28 cellular contexts compared by ENCODE assay signal in the genomic region with DNA sequence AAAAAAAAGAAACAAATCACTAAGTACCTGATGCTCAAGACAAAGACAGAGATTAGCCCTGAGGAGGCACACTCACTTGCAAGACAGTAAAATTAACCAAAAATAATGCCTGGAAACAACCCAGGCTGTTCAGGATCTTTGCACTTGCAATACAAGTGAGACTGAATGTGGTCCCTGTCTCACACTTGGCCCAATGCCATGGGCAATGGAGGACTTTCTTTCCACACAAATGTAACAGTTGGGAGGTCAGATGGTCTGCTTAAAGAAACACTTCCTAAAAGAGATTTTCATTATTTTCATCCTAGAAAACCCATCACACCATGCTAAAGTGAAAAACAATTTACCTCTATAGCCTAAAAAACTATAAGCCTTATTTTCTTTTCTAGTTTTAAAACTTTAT. TPM values are rescaled to one million over a fixed set of nuclear protein-coding genes. Genes with fewer than 3 reads are reported as not detected.
DNase-seq lines count a peak whose midpoint lies in the region; ATAC-seq, FAIRE-seq and TF ChIP-seq lines count a peak whose summit lies in the region.
"Had no signal": no experiment of that assay in that cellular context is flagged by ENCODE, and none has a peak within 500 bp of the region (broad histone marks: within the 10 kb centered on the region; RNA-seq: fewer than 3 reads in every experiment).

No MANE protein-coding gene starts in this region.

- H3K4me1 ChIP-seq in HepG2 (ENCODE audit: insufficient read depth, low read length) (peaks cover 55% of the 10 kb centered on the region), testis (peaks cover 7% of the 10 kb centered on the region), vagina (peaks cover 30% of the 10 kb centered on the region)

- TF ChIP-seq CTCF in HepG2 (CRISPR knock-in tag; IDR thresholded peaks at IDR 0.05), result no peak
- no peak for TF ChIP-seq CTCF in testis (IDR thresholded peaks at IDR 0.05)
- no peak for TF ChIP-seq CTCF in vagina (IDR thresholded peaks at IDR 0.05)

- H3K4me3 Mint-ChIP-seq in T-helper 17 cell, result no peak overlapping the region
- H3K4me3 Mint-ChIP-seq: activated naive CD4-positive, alpha-beta T cell treated with anti-CD3 and anti-CD28 coated beads for 36 hours; activated T-cell treated with anti-CD3 and anti-CD28 coated beads, Interleukin-2, amount 50 U/mL, for 4 hours; brain; memory B cell; T-helper 2 cell treated with Interferon-gamma antibody and Interleukin-4, amounts not matched to agents 5 μg/mL and 100 μg/mL, for 36 hours had no signal

- H3K9me3 ChIP-seq in T-helper 17 cell (ENCODE audit: control insufficient read depth, low read length, poor library complexity, severe bottlenecking) (no peaks in the 10 kb centered on the region), HepG2 (ENCODE audit: low read length) (no peaks in the 10 kb centered on the region), testis (no peaks in the 10 kb centered on the region), vagina (no peaks in the 10 kb centered on the region)
- H3K9me3 ChIP-seq: A549, HAP-1, neutrophil, psoas muscle had no signal

- H3K27ac Mint-ChIP-seq in T-helper 17 cell, result peak overlapping the region; percentile 27
- H3K27ac Mint-ChIP-seq: activated naive CD4-positive, alpha-beta T cell treated with anti-CD3 and anti-CD28 coated beads for 36 hours; memory B cell; T-helper 2 cell treated with Interferon-gamma antibody and Interleukin-4, amounts not matched to agents 5 μg/mL and 100 μg/mL, for 36 hours had no signal

- BruUV-seq in HepG2 (replicated peaks; lab: Mats Ljungman, UMichigan), result no TSS peak

- H3K27me3 ChIP-seq in HepG2 (ENCODE audit: control insufficient read depth in 1 of 2, insufficient read depth in 2 of 2, low read length in 2 of 2) (no peaks in the 10 kb centered on the region), testis (no peaks in the 10 kb centered on the region), vagina (no peaks in the 10 kb centered on the region)
- H3K27me3 ChIP-seq: neutrophil had no signal

- FAIRE-seq in HepG2 (lab: Jason Lieb, UNC), result no peak
- FAIRE-seq: A549, G401.6 had no signal

- ATAC-seq in T-helper 17 cell (no peak), HepG2 (peak; percentile 41; the same call in 2 of the 3 replicates)
- ATAC-seq: A549; activated T-cell treated with anti-CD3 and anti-CD28 coated beads, Interleukin-2, amount 50 U/mL, for 4 hours; left colon; PC-3; psoas muscle had no signal

- intact Hi-C loops in HepG2 (cut with micrococcal nuclease; ENCODE audit: unreplicated experiment), result no loop called here
- intact Hi-C loops in testis (cut with DNase I; ENCODE audit: low total_unique reads), result no loop called here
- intact Hi-C loops in vagina (cut with DNase I), result no loop called here

- TF ChIP-seq POLR2A in HepG2 (IDR thresholded peaks at IDR 0.05; ENCODE audit: insufficient read depth in 1 of 2, low read depth in 2 of 2, low read length in 2 of 2) (no peak), testis (IDR thresholded peaks at IDR 0.05) (no peak), vagina (IDR thresholded peaks at IDR 0.05) (no peak)

- H3K4me2 ChIP-seq in HepG2 (ENCODE audit: low read depth, low read length), result no peak overlapping the region
- H3K4me2 ChIP-seq: A549 had no signal

- peaks cover 29% of the 10 kb centered on the region for H3K4me1 Mint-ChIP-seq in T-helper 17 cell

- no peak overlapping the region for H2AFZ ChIP-seq in HepG2 (ENCODE audit: low read length)

- no peaks in the 10 kb centered on the region for H3K36me3 Mint-ChIP-seq in T-helper 17 cell (ENCODE audit: low read depth)

- TF ChIP-seq RAD21 in HepG2 (CRISPR knock-in tag; IDR thresholded peaks at IDR 0.05), result no peak

- CTCF ChIA-PET in HepG2 (lab: Yijun Ruan, JAX; ENCODE audit: low intra/inter-chr PET ratio, low total read pairs), result no interaction called here

- DNase-seq in NCI-H524 (lab: John Stamatoyannopoulos, UW) (peak; percentile 4 to 40), NCI-H524 treated with DMSO at 0.1 percent for 48 hours (lab: John Stamatoyannopoulos, UW) (no peak), T-helper 17 cell (no peak), HepG2 (ENCODE audit: low spot score) (no peak), testis (peak; percentile 54), GF-D8 (lab: John Stamatoyannopoulos, UW) (no peak), SKM-1 treated with dmso at 0.1 percent for 144 hours (lab: John Stamatoyannopoulos, UW; ENCODE audit: unreplicated experiment) (no peak), vagina (ENCODE audit: extremely low spot score in 2 of 2) (no peak)
- DNase-seq: activated CD4-positive, alpha-beta T cell treated with anti-CD3 and anti-CD28 coated beads for 4 hours; activated naive CD4-positive, alpha-beta T cell treated with anti-CD3 and anti-CD28 coated beads for 36 hours; activated T-cell treated with anti-CD3 and anti-CD28 coated beads, Interleukin-2, amount 50 U/mL, for 4 hours; AML-193; CD8-positive, alpha-beta memory T cell; effector CD8-positive, alpha-beta T cell; left colon; NCI-H1092 treated with DMSO at 0.1 percent for 48 hours; NCI-H1930; PC-3; stimulated activated naive CD4-positive, alpha-beta T cell had no signal

- POLR2A ChIA-PET in HepG2 (lab: Yijun Ruan, JAX), result no interaction called here

- H3K36me3 ChIP-seq in HepG2 (replicated peaks in 1 of 2; ENCODE audit: control insufficient read depth in 1 of 2, insufficient read depth in 2 of 2, low read length in 2 of 2) (peaks cover 9 to 41% of the 10 kb centered on the region in 2 experiments), testis (ENCODE audit: low read depth, missing control alignments) (no peaks in the 10 kb centered on the region), vagina (no peaks in the 10 kb centered on the region)

- TF ChIP-seq EP300 in HepG2 (IDR thresholded peaks at IDR 0.05; ENCODE audit: low read depth in 2 of 2, low read length in 2 of 2) (no peak), HepG2 (CRISPR knock-in tag; IDR thresholded peaks at IDR 0.05; ENCODE audit: borderline replicate concordance) (no peak)

- H3K27me3 Mint-ChIP-seq in T-helper 17 cell, result no peaks in the 10 kb centered on the region
- H3K27me3 Mint-ChIP-seq: brain; CD8-positive, alpha-beta memory T cell; memory B cell had no signal

- peak overlapping the region; percentile 8 for H3K27ac ChIP-seq in HepG2 (ENCODE audit: extremely low read length, insufficient read depth, low read length)
- H3K27ac ChIP-seq in testis, result no peak overlapping the region
- no peak overlapping the region for H3K27ac ChIP-seq in vagina
- H3K27ac ChIP-seq: A549, neutrophil, psoas muscle, VCaP had no signal

- in situ Hi-C loops in HepG2 (cut with HindIII; ENCODE audit: extremely low pct_ligation_motif_present, low pct_unique_long_range_greater_than_20kb), result no loop called here

- H3K79me2 ChIP-seq in HepG2 (ENCODE audit: insufficient read depth, low read length), result peaks cover 96% of the 10 kb centered on the region

- H4K20me1 ChIP-seq in HepG2 (ENCODE audit: insufficient read depth, low read length), result peaks cover 70% of the 10 kb centered on the region

- H3K4me3 ChIP-seq in HepG2 (replicated peaks in 1 of 3; ENCODE audit: insufficient read depth in 1 of 3, low read depth in 2 of 3, low read length in 3 of 3) (no peak overlapping the region), testis (no peak overlapping the region), vagina (no peak overlapping the region)
- H3K4me3 ChIP-seq: A549, HAP-1, psoas muscle had no signal

- no peak overlapping the region for H3K9ac ChIP-seq in HepG2 (ENCODE audit: insufficient read depth, low read depth, low read length)

RNA-seq across cellular contexts. Expression of gene STAU1, which starts 16.2 kb away (rescaled TPM):
- total RNA-seq in T-helper 17 cell (10 to 100 TPM; 45.6 to 62.5 TPM), HepG2 (2016; rRNA removed; fragmentation: Illumina TruSeq; extraction: Trizol) (119 and 186 TPM in 2 replicates), testis (10 to 100 TPM; 85.0 to 95.4 TPM), vagina (68.5 TPM)
- 84.1 and 98.9 TPM in 2 replicates for total RNA-seq in HepG2 (2016; cell fraction: cytosol; rRNA removed; fragmentation: Illumina TruSeq; extraction: Trizol; ENCODE audit: low read depth)
- total RNA-seq in HepG2 (2016; cell fraction: insoluble cytoplasmic fraction; rRNA removed; fragmentation: Illumina TruSeq; extraction: Trizol), result 118 and 170 TPM in 2 replicates
- total RNA-seq in HepG2 (2016; cell fraction: membrane; rRNA removed; fragmentation: Illumina TruSeq; extraction: Trizol), result 217 and 243 TPM in 2 replicates
- total RNA-seq in HepG2 (2016; cell fraction: nucleus; rRNA removed; fragmentation: Illumina TruSeq; extraction: Trizol), result 77.6 and 86.1 TPM in 2 replicates
- polyA plus RNA-seq in HepG2 (2011; rRNA removed) (121 and 133 TPM in 2 replicates), testis (ENCODE audit: insufficient read depth, low read depth, low replicate concordance) (77.3 TPM)
- polyA plus RNA-seq in HepG2 (2011; cell fraction: cytosol; rRNA removed), result 95.5 and 124 TPM in 2 replicates
- polyA plus RNA-seq in HepG2 (2011; cell fraction: nucleus; rRNA removed), result 55.6 and 68.1 TPM in 2 replicates
- polyA plus RNA-seq in HepG2 (2012), result 196 and 212 TPM in 2 replicates
- 100 and 110 TPM in 2 replicates for polyA plus RNA-seq in HepG2 (2016; cell fraction: cytosol; fragmentation: Illumina TruSeq; extraction: Trizol; ENCODE audit: low read depth)
- 241 and 269 TPM in 2 replicates for polyA plus RNA-seq in HepG2 (2016; cell fraction: insoluble cytoplasmic fraction; fragmentation: Illumina TruSeq; extraction: Trizol; ENCODE audit: low read depth)
- 212 and 250 TPM in 2 replicates for polyA plus RNA-seq in HepG2 (2016; cell fraction: membrane; fragmentation: Illumina TruSeq; extraction: Trizol; ENCODE audit: low read depth)
- polyA plus RNA-seq in HepG2 (2016; cell fraction: nucleus; fragmentation: Illumina TruSeq; extraction: Trizol; ENCODE audit: insufficient read depth, low read depth), result 141 and 152 TPM in 2 replicates
- 37.2 and 106 TPM in 2 replicates for polyA minus RNA-seq in HepG2 (2011; rRNA and poly(A)+ RNA removed; ENCODE audit: low replicate concordance)
- polyA minus RNA-seq in HepG2 (2011; cell fraction: cytosol; rRNA and poly(A)+ RNA removed), result 158 and 174 TPM in 2 replicates
- 61.8 and 82.7 TPM in 2 replicates for polyA minus RNA-seq in HepG2 (2011; cell fraction: nucleus; rRNA and poly(A)+ RNA removed)

RNA-seq across cellular contexts. Expression of gene DDX27, which starts 47.3 kb away (rescaled TPM):
- total RNA-seq in T-helper 17 cell, result 10 to 100 TPM; 84.1 to 87.5 TPM
- 72.8 and 88.3 TPM in 2 replicates for total RNA-seq in HepG2 (2016; rRNA removed; fragmentation: Illumina TruSeq; extraction: Trizol)
- total RNA-seq in HepG2 (2016; cell fraction: cytosol; rRNA removed; fragmentation: Illumina TruSeq; extraction: Trizol; ENCODE audit: low read depth), result 8.9 and 9.5 TPM in 2 replicates
- 75.2 and 79.2 TPM in 2 replicates for total RNA-seq in HepG2 (2016; cell fraction: insoluble cytoplasmic fraction; rRNA removed; fragmentation: Illumina TruSeq; extraction: Trizol)
- total RNA-seq in HepG2 (2016; cell fraction: membrane; rRNA removed; fragmentation: Illumina TruSeq; extraction: Trizol), result 14.0 and 18.2 TPM in 2 replicates
- 44.4 and 46.5 TPM in 2 replicates for total RNA-seq in HepG2 (2016; cell fraction: nucleus; rRNA removed; fragmentation: Illumina TruSeq; extraction: Trizol)
- 42.6 and 48.0 TPM in 2 replicates for polyA plus RNA-seq in HepG2 (2011; rRNA removed)
- polyA plus RNA-seq in HepG2 (2011; cell fraction: cytosol; rRNA removed), result 38.6 and 49.4 TPM in 2 replicates
- 62.5 and 66.4 TPM in 2 replicates for polyA plus RNA-seq in HepG2 (2011; cell fraction: nucleus; rRNA removed)
- polyA plus RNA-seq in HepG2 (2012), result 35.3 and 37.4 TPM in 2 replicates
- 4.7 and 5.9 TPM in 2 replicates for polyA plus RNA-seq in HepG2 (2016; cell fraction: cytosol; fragmentation: Illumina TruSeq; extraction: Trizol; ENCODE audit: low read depth)
- polyA plus RNA-seq in HepG2 (2016; cell fraction: insoluble cytoplasmic fraction; fragmentation: Illumina TruSeq; extraction: Trizol; ENCODE audit: low read depth), result 85.6 and 97.5 TPM in 2 replicates
- 8.4 and 10.7 TPM in 2 replicates for polyA plus RNA-seq in HepG2 (2016; cell fraction: membrane; fragmentation: Illumina TruSeq; extraction: Trizol; ENCODE audit: low read depth)
- 80.8 and 84.7 TPM in 2 replicates for polyA plus RNA-seq in HepG2 (2016; cell fraction: nucleus; fragmentation: Illumina TruSeq; extraction: Trizol; ENCODE audit: insufficient read depth, low read depth)
- polyA minus RNA-seq in HepG2 (2011; rRNA and poly(A)+ RNA removed; ENCODE audit: low replicate concordance), result 76.4 and 94.7 TPM in 2 replicates
- 26.3 and 26.8 TPM in 2 replicates for polyA minus RNA-seq in HepG2 (2011; cell fraction: cytosol; rRNA and poly(A)+ RNA removed)
- polyA minus RNA-seq in HepG2 (2011; cell fraction: nucleus; rRNA and poly(A)+ RNA removed), result 33.9 and 44.4 TPM in 2 replicates
- total RNA-seq in testis, result 10 to 100 TPM; 53.3 to 54.1 TPM
- 58.3 TPM for polyA plus RNA-seq in testis (ENCODE audit: insufficient read depth, low read depth, low replicate concordance)
- total RNA-seq in vagina, result 23.3 TPM

Comparison
In these comparisons a context has a peak if more than half of its experiments do, and no peak if none do; other contexts are left out.
1. DNase-seq: peak in NCI-H524 (2 of 2) and testis (single experiment); none in NCI-H524 treated with DMSO at 0.1 percent for 48 hours (single experiment), T-helper 17 cell (0 of 3), HepG2 (single experiment), GF-D8 (single experiment), SKM-1 treated with dmso at 0.1 percent for 144 hours (single experiment) and vagina (0 of 2).